In genomic region chr4:95715830-95716229, GRCh38 we compare ENCODE assay signal across 20 cellular contexts.
DNase-seq lines count a peak whose midpoint lies in the region; ATAC-seq, FAIRE-seq and TF ChIP-seq lines count a peak whose summit lies in the region.
"Had no signal": no experiment of that assay in that cellular context is flagged by ENCODE, and none has a peak within 500 bp of the region (broad histone marks: within the 10 kb centered on the region; RNA-seq: fewer than 3 reads in every experiment).

No MANE protein-coding gene starts in this region.

- no peaks in the 10 kb centered on the region; the same call in 1 of the 2 replicates for H3K9me2 ChIP-seq in HCT116 (ENCODE audit: insufficient read depth)
- no peaks in the 10 kb centered on the region for H3K9me2 ChIP-seq in PC-3 (replicated peaks; ENCODE audit: low read length)
- H3K9me2 ChIP-seq: SK-N-SH had no signal

- ATAC-seq in HCT116 (no peak), PC-3 (peak; percentile 97), GM21423 (IDR thresholded peaks at IDR 0.05; ENCODE audit: unreplicated experiment) (no peak)
- ATAC-seq: A549, HepG2 had no signal

- H3F3A ChIP-seq in PC-3 (ENCODE audit: low read length, unreplicated experiment) (no peaks in the 10 kb centered on the region), smooth muscle cell (ENCODE audit: low read depth) (no peaks in the 10 kb centered on the region)

- WGBS in smooth muscle cell (ENCODE audit: low lambda C conversion rate) = 53% methylated on average over 2 of the region's 2 CpGs

- BruUV-seq in HCT116 (replicated peaks; lab: Mats Ljungman, UMichigan) = no TSS peak
- BruUV-seq in PC-3 (replicated peaks; lab: Mats Ljungman, UMichigan) = no TSS peak

- H3K9ac ChIP-seq in HCT116 (ENCODE audit: low read length) = no peak overlapping the region
- H3K9ac ChIP-seq in PC-3 (ENCODE audit: low read length) = no peak overlapping the region
- H3K9ac ChIP-seq in smooth muscle cell (ENCODE audit: low read depth) = no peak overlapping the region
- H3K9ac ChIP-seq: SK-N-SH had no signal

- H2AFZ ChIP-seq in HCT116 (ENCODE audit: low read depth, low read length, poor library complexity, severe bottlenecking) (no peak overlapping the region), PC-3 (ENCODE audit: low read length) (no peak overlapping the region), smooth muscle cell (ENCODE audit: low read depth) (no peak overlapping the region)

- no peak overlapping the region for H3K27ac ChIP-seq in HCT116 (ENCODE audit: low read depth, low read length)
- peak overlapping the region; percentile 44; the same call in 1 of the 2 replicates for H3K27ac ChIP-seq in PC-3 (ENCODE audit: low read length)
- peak overlapping the region; percentile 2 for H3K27ac ChIP-seq in epithelial cell of prostate
- H3K27ac ChIP-seq in smooth muscle cell (ENCODE audit: low read depth) = peak overlapping the region; percentile 31
- H3K27ac ChIP-seq: A549 had no signal

- H3K79me2 ChIP-seq in HCT116 (ENCODE audit: insufficient read depth, low read length) (no peaks in the 10 kb centered on the region), PC-3 (ENCODE audit: low read length) (no peaks in the 10 kb centered on the region), smooth muscle cell (ENCODE audit: low read depth) (no peaks in the 10 kb centered on the region)

- H3K36me3 ChIP-seq in HCT116 (ENCODE audit: control insufficient read depth in 1 of 2, insufficient read depth in 2 of 2, low read length in 2 of 2) (no peaks in the 10 kb centered on the region), PC-3 (ENCODE audit: low read depth, low read length) (no peaks in the 10 kb centered on the region), smooth muscle cell (ENCODE audit: low read depth) (no peaks in the 10 kb centered on the region)

- H3K4me2 ChIP-seq in HCT116 (ENCODE audit: low read length) (peak overlapping the region; percentile 21; the same call in 1 of the 2 replicates), PC-3 (ENCODE audit: low read length) (peak overlapping the region; percentile 21), smooth muscle cell (peak overlapping the region; percentile 35)
- H3K4me2 ChIP-seq: A549, SK-N-SH had no signal

- DNase-seq in HCT116 (ENCODE audit: low read depth, low spot score) (no peak), PC-3 (peak; percentile 69), epithelial cell of prostate (ENCODE audit: low read depth, low spot score) (peak; percentile 20), smooth muscle cell (lab: John Stamatoyannopoulos, UW; ENCODE audit: unreplicated experiment) (no peak), GM12892 (ENCODE audit: insufficient read length) (no peak), T-helper 2 cell (no peak)
- DNase-seq: KBM-7, NCI-H1092, NCI-H1436, NCI-H187 treated with DMSO at 0.1 percent for 48 hours, NCI-H2171, NCI-H345, NCI-H524, NCI-H774, SHP77, SK-N-SH had no signal

- CTCF ChIA-PET in HCT116 (lab: Charles Lee) = no interaction called here
- CTCF ChIA-PET in PC-3 (lab: Charles Lee) = no interaction called here

- H3K27me3 ChIP-seq in HCT116 (ENCODE audit: insufficient read depth, low read length) (no peaks in the 10 kb centered on the region), PC-3 (ENCODE audit: low read length) (no peaks in the 10 kb centered on the region), smooth muscle cell (ENCODE audit: low read depth) (no peaks in the 10 kb centered on the region)

- intact Hi-C loops in HCT116 (cut with micrococcal nuclease) = no loop called here
- intact Hi-C loops in PC-3 (cut with micrococcal nuclease) = no loop called here

- POLR2A ChIA-PET in HCT116 (lab: Charles Lee) (no interaction called here), PC-3 (lab: Charles Lee; ENCODE audit: unreplicated experiment) (interaction anchor here (0.8 kb wide), 1 partner anchor 301 kb away, joined by 5 read pairs; no protein-coding TSS in a partner anchor)

- H3K4me3 ChIP-seq in HCT116 (replicated peaks in 1 of 2; ENCODE audit: low read depth in 1 of 2, low read length in 2 of 2) (no peak overlapping the region), PC-3 (ENCODE audit: low read length) (no peak overlapping the region), smooth muscle cell (no peak overlapping the region)
- H3K4me3 ChIP-seq: A549 had no signal

- TF ChIP-seq POLR2A in HCT116 (IDR thresholded peaks at IDR 0.05; ENCODE audit: borderline replicate concordance, extremely low read depth, insufficient read depth, insufficient read length) = no peak
- TF ChIP-seq POLR2A in GM12892 (IDR thresholded peaks at IDR 0.05; ENCODE audit: low read depth, low read length) = no peak

- no peak for TF ChIP-seq RAD21 in HCT116 (IDR thresholded peaks at IDR 0.05; ENCODE audit: low read depth)

- no peak for FAIRE-seq in GM12892 (lab: Jason Lieb, UNC)
- FAIRE-seq: A549, H54, HepG2 had no signal

- H3K4me1 ChIP-seq in HCT116 (ENCODE audit: control insufficient read depth in 1 of 2, insufficient read depth in 2 of 2, low read length in 2 of 2) (peaks cover 0 to 7% of the 10 kb centered on the region in 2 experiments; a peak in 1 of 4 replicates), PC-3 (ENCODE audit: insufficient read depth, low read length) (peaks cover 19% of the 10 kb centered on the region), smooth muscle cell (ENCODE audit: low read depth) (no peaks in the 10 kb centered on the region)
- H3K4me1 ChIP-seq: A549 had no signal

- no peaks in the 10 kb centered on the region for H4K20me1 ChIP-seq in HCT116 (ENCODE audit: insufficient read depth)
- H4K20me1 ChIP-seq in PC-3 (ENCODE audit: low read length) = no peaks in the 10 kb centered on the region
- H4K20me1 ChIP-seq in smooth muscle cell (ENCODE audit: low read depth) = no peaks in the 10 kb centered on the region

- H3K9me3 ChIP-seq in HCT116 (ENCODE audit: control insufficient read depth in 1 of 2, insufficient read depth in 1 of 2, low read depth in 1 of 2, low read length in 2 of 2) (no peaks in the 10 kb centered on the region), PC-3 (ENCODE audit: low read length) (no peaks in the 10 kb centered on the region), smooth muscle cell (replicated peaks; ENCODE audit: low read depth) (no peaks in the 10 kb centered on the region)
- H3K9me3 ChIP-seq: A549, SK-N-SH had no signal

- RAD21 ChIA-PET in HCT116 (lab: Charles Lee; ENCODE audit: low non-redundant PET in 1 of 2, low total read pairs in 2 of 2, uncharacterized antibody in 2 of 2, unreplicated experiment in 2 of 2) = no interaction called here

- no peak for TF ChIP-seq CTCF in HCT116 (IDR thresholded peaks at IDR 0.05 in 2 of 3, conservative IDR thresholded peaks at IDR 0.05 in 1 of 3; ENCODE audit: borderline replicate concordance in 1 of 3, insufficient read depth in 1 of 3, low read depth in 2 of 3, low read length in 2 of 3)
- no peak for TF ChIP-seq CTCF in PC-3 (conservative IDR thresholded peaks at IDR 0.05; ENCODE audit: low read depth, low read length)
- TF ChIP-seq CTCF in smooth muscle cell (IDR thresholded peaks at IDR 0.05; ENCODE audit: borderline replicate concordance, insufficient read depth, poor library complexity, severe bottlenecking) = no peak

TF ChIP-seq in HCT116, 20 proteins besides CTCF, POLR2A, EP300 and RAD21 (continues in another document):
- TF ChIP-seq ZNF274 (IDR thresholded peaks at IDR 0.05; ENCODE audit: low read depth, low read length) = no peak
- TF ChIP-seq EZH2 (IDR thresholded peaks at IDR 0.05) = no peak
- no peak for TF ChIP-seq FOSL1 (IDR thresholded peaks at IDR 0.05; ENCODE audit: low read depth)
- no peak for TF ChIP-seq YY1 (IDR thresholded peaks at IDR 0.05; ENCODE audit: extremely low read depth, insufficient replicate concordance, low read depth, low read length)
- no peak for TF ChIP-seq ELF1 (IDR thresholded peaks at IDR 0.05; ENCODE audit: borderline replicate concordance, low read depth)
- no peak for TF ChIP-seq ZFX (IDR thresholded peaks at IDR 0.05)
- no peak for TF ChIP-seq EGR1 (IDR thresholded peaks at IDR 0.05; ENCODE audit: low read depth)
- TF ChIP-seq TCF7L2 (IDR thresholded peaks at IDR 0.05; ENCODE audit: borderline replicate concordance, extremely low read depth, insufficient read depth, insufficient read length) = no peak
- no peak for TF ChIP-seq POLR2AphosphoS5 (IDR thresholded peaks at IDR 0.05; ENCODE audit: low read depth, low read length)
- TF ChIP-seq REST (IDR thresholded peaks at IDR 0.05; ENCODE audit: low read depth) = no peak

Comparison
In these comparisons a context has a peak if more than half of its experiments do, and no peak if none do; other contexts are left out.
1. DNase-seq: peak in PC-3 (single experiment) and epithelial cell of prostate (single experiment); none in HCT116 (single experiment), smooth muscle cell (single experiment), GM12892 (single experiment) and T-helper 2 cell (0 of 5).
2. Peak in every context shown above with its lines, with median percentiles within 50 percentile points of each other: H3K4me2 ChIP-seq.